9 cellular contexts compared by ENCODE assay signal in the genomic region with DNA sequence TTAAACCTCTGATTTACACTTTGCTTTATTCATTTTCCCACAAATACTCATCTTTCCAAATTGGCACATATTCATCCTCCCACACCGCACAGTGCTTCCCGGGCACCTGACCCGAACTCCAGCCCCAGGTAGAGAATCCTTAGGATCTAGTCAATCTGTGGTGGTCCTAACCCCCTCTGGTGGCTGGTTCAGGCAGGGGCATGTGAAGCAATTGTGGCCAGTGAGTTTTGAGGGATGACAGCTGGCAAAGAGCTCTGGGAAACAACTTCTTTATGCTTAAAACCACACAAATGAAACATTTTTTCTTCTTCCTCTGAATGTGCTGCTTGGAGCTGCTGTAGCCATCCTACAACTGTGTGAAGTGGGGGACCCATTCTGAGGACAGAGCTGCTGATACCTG. TPM values are rescaled to one million over a fixed set of nuclear protein-coding genes. Genes with fewer than 3 reads are reported as not detected.
A peak's percentile ranks its signal among the peaks of the same experiment; 100 is the strongest.
DNase-seq lines count a peak whose midpoint lies in the region; ATAC-seq and TF ChIP-seq lines count a peak whose summit lies in the region.
"Had no signal": no experiment of that assay in that cellular context is flagged by ENCODE, and none has a peak within 500 bp of the region (broad histone marks: within the 10 kb centered on the region; RNA-seq: fewer than 3 reads in every experiment).

No MANE protein-coding gene starts in this region.

- H3K27ac Mint-ChIP-seq in IgD-negative memory B cell (peak overlapping the region; percentile 64 to 93 (median 87)), naive B cell (peak overlapping the region; percentile 27 to 98 (median 94))
- H3K27ac Mint-ChIP-seq in stimulated activated naive B cell treated with anti-CD40 and anti-IgM and Interleukin-4, amounts not matched to agents 10 μg/mL and 1 μg/mL and 100 μg/mL, for 72 hours, result no peak overlapping the region
- H3K27ac Mint-ChIP-seq: dendritic cell treated with granulocyte-macrophage colony-stimulating factor and Interleukin-4, amounts not matched to agents 40 ng/mL and 50 ng/mL, for 4 days had no signal

- peak overlapping the region in 1 of 4 donors; percentile 41 for H3K4me3 Mint-ChIP-seq in IgD-negative memory B cell
- peak overlapping the region in 5 of 8 donors; percentile 14 to 62 (median 34) for H3K4me3 Mint-ChIP-seq in naive B cell
- peak overlapping the region in 1 of 2 donors; percentile 23 for H3K4me3 Mint-ChIP-seq in stimulated activated naive B cell treated with anti-CD40 and anti-IgM and Interleukin-4, amounts not matched to agents 10 μg/mL and 1 μg/mL and 100 μg/mL, for 72 hours
- H3K4me3 Mint-ChIP-seq: dendritic cell treated with granulocyte-macrophage colony-stimulating factor and Interleukin-4, amounts not matched to agents 40 ng/mL and 50 ng/mL, for 4 days had no signal

- H3K4me1 Mint-ChIP-seq in IgD-negative memory B cell (peaks cover 65 to 69% (median 66%) of the 10 kb centered on the region in 3 donors), naive B cell (peaks cover 78 to 96% (median 92%) of the 10 kb centered on the region in 3 donors)
- peaks cover 60 to 86% of the 10 kb centered on the region in 2 donors for H3K4me1 Mint-ChIP-seq in stimulated activated naive B cell treated with anti-CD40 and anti-IgM and Interleukin-4, amounts not matched to agents 10 μg/mL and 1 μg/mL and 100 μg/mL, for 72 hours

- H3K9me3 Mint-ChIP-seq in IgD-negative memory B cell (peaks cover 0 to 1% (median 0%) of the 10 kb centered on the region in 3 donors), naive B cell (peaks cover 0 to 2% (median 0%) of the 10 kb centered on the region in 7 donors)
- no peaks in the 10 kb centered on the region for H3K9me3 Mint-ChIP-seq in stimulated activated naive B cell treated with anti-CD40 and anti-IgM and Interleukin-4, amounts not matched to agents 10 μg/mL and 1 μg/mL and 100 μg/mL, for 72 hours
- H3K9me3 Mint-ChIP-seq: dendritic cell treated with granulocyte-macrophage colony-stimulating factor and Interleukin-4, amounts not matched to agents 40 ng/mL and 50 ng/mL, for 4 days had no signal

- no peaks in the 10 kb centered on the region for H3K4me1 ChIP-seq in ascending aorta

- TF ChIP-seq CTCF in ascending aorta (IDR thresholded peaks at IDR 0.05), result peak in 2 of 3 experiments; percentile 30 to 44

- DNase-seq in Daoy (ENCODE audit: low read depth), result peak; percentile 26
- DNase-seq in ascending aorta (ENCODE audit: low spot score in 2 of 2), result no peak
- DNase-seq in naive B cell, result peak; percentile 25
- DNase-seq in mesenteric fat pad (ENCODE audit: low spot score), result no peak
- DNase-seq in stimulated activated naive B cell treated with anti-CD40 and anti-IgM and Interleukin-4, amounts not matched to agents 10 μg/mL and 1 μg/mL and 100 μg/mL, for 72 hours, result no peak

- peaks cover 4 to 10% of the 10 kb centered on the region in 2 donors for H3K36me3 ChIP-seq in ascending aorta

- intact Hi-C loops in ascending aorta (cut with DNase I), result loop anchor here (5.0 kb wide), 1 partner anchor 122 kb away; no protein-coding TSS in a partner anchor

- no peaks in the 10 kb centered on the region for H3K9me3 ChIP-seq in ascending aorta

- H3K27me3 ChIP-seq in ascending aorta, result no peaks in the 10 kb centered on the region

- peak in 1 of 2 donors; percentile 37 for ATAC-seq in naive B cell (ENCODE audit: low read depth in 2 of 2)
- no peak for ATAC-seq in stimulated activated naive B cell treated with anti-CD40 and anti-IgM and Interleukin-4, amounts not matched to agents 10 μg/mL and 1 μg/mL and 100 μg/mL, for 72 hours (replicated peaks)
- no peak for ATAC-seq in HG02840 (IDR thresholded peaks at IDR 0.05; ENCODE audit: low FRiP score, unreplicated experiment)
- no peak for ATAC-seq in HG02798 (IDR thresholded peaks at IDR 0.05; ENCODE audit: poor library complexity, unreplicated experiment)

- no peak overlapping the region for H3K4me3 ChIP-seq in ascending aorta

- H3K36me3 Mint-ChIP-seq in IgD-negative memory B cell, result peaks cover 2% of the 10 kb centered on the region
- peaks cover 20 to 22% of the 10 kb centered on the region in 2 donors for H3K36me3 Mint-ChIP-seq in naive B cell
- H3K36me3 Mint-ChIP-seq in stimulated activated naive B cell treated with anti-CD40 and anti-IgM and Interleukin-4, amounts not matched to agents 10 μg/mL and 1 μg/mL and 100 μg/mL, for 72 hours, result peaks cover 36 to 48% of the 10 kb centered on the region in 2 donors

- H3K27me3 Mint-ChIP-seq in IgD-negative memory B cell, result no peaks in the 10 kb centered on the region
- no peaks in the 10 kb centered on the region for H3K27me3 Mint-ChIP-seq in naive B cell
- H3K27me3 Mint-ChIP-seq in stimulated activated naive B cell treated with anti-CD40 and anti-IgM and Interleukin-4, amounts not matched to agents 10 μg/mL and 1 μg/mL and 100 μg/mL, for 72 hours, result no peaks in the 10 kb centered on the region
- H3K27me3 Mint-ChIP-seq: dendritic cell treated with granulocyte-macrophage colony-stimulating factor and Interleukin-4, amounts not matched to agents 40 ng/mL and 50 ng/mL, for 4 days had no signal

- no peak overlapping the region for H3K27ac ChIP-seq in ascending aorta

RNA-seq across cellular contexts. Expression of a gene that starts 54.7 kb away (rescaled TPM):
- 52.6 and 83.2 TPM in 2 replicates for total RNA-seq in Daoy (2014; rRNA removed; shearing (Covaris generic))
- polyA plus RNA-seq in IgD-negative memory B cell (156 TPM), naive B cell (ENCODE audit: low read depth in 6 of 6) (100 to 1,000 TPM; 124 to 200 (median 166) TPM)
- total RNA-seq in ascending aorta (53.7 TPM), mesenteric fat pad (392 TPM)

Comparison
In these comparisons a context has a peak if more than half of its experiments do, and no peak if none do; other contexts are left out.
1. DNase-seq: peak in Daoy (single experiment) and naive B cell (single experiment); none in ascending aorta (0 of 2), mesenteric fat pad (single experiment) and stimulated activated naive B cell treated with anti-CD40 and anti-IgM and Interleukin-4, amounts not matched to agents 10 μg/mL and 1 μg/mL and 100 μg/mL, for 72 hours (single experiment).